1 cellular context compared by ENCODE assay signal in the genomic region with DNA sequence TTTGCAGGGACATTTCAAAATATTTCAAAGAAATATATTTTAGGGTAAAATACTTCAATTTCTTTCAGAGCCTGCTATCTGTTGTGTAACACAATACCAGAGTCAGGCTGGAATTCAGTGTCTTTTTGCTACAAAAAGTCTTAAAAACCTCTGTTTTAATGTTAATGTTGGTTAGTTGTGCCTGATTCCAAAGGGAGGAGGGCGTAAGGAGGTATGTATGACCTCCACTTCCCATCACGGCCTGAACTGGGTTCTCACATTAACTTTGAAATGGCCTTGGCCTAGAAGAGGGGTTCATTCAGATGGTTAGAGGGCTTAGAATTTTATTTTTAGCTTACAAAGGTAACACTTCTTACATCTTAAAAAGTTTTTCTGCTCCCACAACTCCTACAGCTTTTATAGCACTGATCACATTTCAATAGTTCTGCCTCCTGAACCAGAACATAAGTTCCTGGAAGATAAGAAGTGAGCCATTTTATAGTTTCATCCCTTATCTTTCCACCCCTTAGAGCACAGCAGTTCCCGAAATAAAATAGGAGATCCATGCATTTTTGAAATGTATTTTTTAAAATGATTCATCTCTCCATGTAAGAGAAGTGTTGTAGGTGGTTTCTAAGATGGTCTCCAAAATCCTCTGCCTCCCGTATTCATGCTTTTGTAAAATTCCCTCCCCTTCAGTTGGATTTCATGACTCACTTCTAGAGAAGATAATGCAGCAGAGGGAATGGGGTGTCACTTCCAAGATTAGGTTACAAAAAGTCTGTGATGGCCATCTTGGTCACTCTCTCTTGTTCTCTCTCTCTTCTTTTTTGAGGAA.
TF ChIP-seq lines count a peak whose summit lies in the region.

No MANE protein-coding gene starts in this region.

TF ChIP-seq in K562, 482 proteins besides CTCF, POLR2A, EP300 and RAD21 (continued from another document and continues in another):
- TF ChIP-seq, protein P1, sequence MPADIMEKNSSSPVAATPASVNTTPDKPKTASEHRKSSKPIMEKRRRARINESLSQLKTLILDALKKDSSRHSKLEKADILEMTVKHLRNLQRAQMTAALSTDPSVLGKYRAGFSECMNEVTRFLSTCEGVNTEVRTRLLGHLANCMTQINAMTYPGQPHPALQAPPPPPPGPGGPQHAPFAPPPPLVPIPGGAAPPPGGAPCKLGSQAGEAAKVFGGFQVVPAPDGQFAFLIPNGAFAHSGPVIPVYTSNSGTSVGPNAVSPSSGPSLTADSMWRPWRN (IDR thresholded peaks at IDR 0.05; ENCODE audit: low read depth): no peak
- TF ChIP-seq SMARCC2 (IDR thresholded peaks at IDR 0.05; ENCODE audit: low read depth): peak; percentile 75
- TF ChIP-seq NCOA1 (IDR thresholded peaks at IDR 0.05; ENCODE audit: low read depth): no peak
- no peak for TF ChIP-seq ZEB2 (IDR thresholded peaks at IDR 0.05)
- TF ChIP-seq PHF21A (IDR thresholded peaks at IDR 0.05; ENCODE audit: borderline replicate concordance, low read depth): no peak
- TF ChIP-seq MTA2 (IDR thresholded peaks at IDR 0.05; ENCODE audit: low read depth): 0 out of 2 replicates have a peak, but pooled peaks have one; percentile 29
- TF ChIP-seq, protein P2, sequence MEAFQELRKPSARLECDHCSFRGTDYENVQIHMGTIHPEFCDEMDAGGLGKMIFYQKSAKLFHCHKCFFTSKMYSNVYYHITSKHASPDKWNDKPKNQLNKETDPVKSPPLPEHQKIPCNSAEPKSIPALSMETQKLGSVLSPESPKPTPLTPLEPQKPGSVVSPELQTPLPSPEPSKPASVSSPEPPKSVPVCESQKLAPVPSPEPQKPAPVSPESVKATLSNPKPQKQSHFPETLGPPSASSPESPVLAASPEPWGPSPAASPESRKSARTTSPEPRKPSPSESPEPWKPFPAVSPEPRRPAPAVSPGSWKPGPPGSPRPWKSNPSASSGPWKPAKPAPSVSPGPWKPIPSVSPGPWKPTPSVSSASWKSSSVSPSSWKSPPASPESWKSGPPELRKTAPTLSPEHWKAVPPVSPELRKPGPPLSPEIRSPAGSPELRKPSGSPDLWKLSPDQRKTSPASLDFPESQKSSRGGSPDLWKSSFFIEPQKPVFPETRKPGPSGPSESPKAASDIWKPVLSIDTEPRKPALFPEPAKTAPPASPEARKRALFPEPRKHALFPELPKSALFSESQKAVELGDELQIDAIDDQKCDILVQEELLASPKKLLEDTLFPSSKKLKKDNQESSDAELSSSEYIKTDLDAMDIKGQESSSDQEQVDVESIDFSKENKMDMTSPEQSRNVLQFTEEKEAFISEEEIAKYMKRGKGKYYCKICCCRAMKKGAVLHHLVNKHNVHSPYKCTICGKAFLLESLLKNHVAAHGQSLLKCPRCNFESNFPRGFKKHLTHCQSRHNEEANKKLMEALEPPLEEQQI (IDR thresholded peaks at IDR 0.05): peak; percentile 72
- no peak for TF ChIP-seq HNRNPK (IDR thresholded peaks at IDR 0.05; ENCODE audit: low read depth, low read length, poor library complexity, severe bottlenecking)
- no peak for TF ChIP-seq ZC3H11A (IDR thresholded peaks at IDR 0.05; ENCODE audit: low read depth, low read length)
- no peak for TF ChIP-seq ERF (CRISPR knock-in tag; IDR thresholded peaks at IDR 0.05)
- TF ChIP-seq CBX3 (IDR thresholded peaks at IDR 0.05; ENCODE audit: borderline replicate concordance in 1 of 2, low read length in 2 of 2): peak in 1 of 2 experiments; percentile 40; a peak in 1 of 3 replicates
- TF ChIP-seq, protein P3, sequence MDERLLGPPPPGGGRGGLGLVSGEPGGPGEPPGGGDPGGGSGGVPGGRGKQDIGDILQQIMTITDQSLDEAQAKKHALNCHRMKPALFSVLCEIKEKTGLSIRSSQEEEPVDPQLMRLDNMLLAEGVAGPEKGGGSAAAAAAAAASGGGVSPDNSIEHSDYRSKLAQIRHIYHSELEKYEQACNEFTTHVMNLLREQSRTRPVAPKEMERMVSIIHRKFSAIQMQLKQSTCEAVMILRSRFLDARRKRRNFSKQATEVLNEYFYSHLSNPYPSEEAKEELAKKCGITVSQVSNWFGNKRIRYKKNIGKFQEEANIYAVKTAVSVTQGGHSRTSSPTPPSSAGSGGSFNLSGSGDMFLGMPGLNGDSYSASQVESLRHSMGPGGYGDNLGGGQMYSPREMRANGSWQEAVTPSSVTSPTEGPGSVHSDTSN (CRISPR knock-in tag; IDR thresholded peaks at IDR 0.05; ENCODE audit: low read depth): no peak
- TF ChIP-seq, protein P3 (tag; conservative IDR thresholded peaks at IDR 0.05; ENCODE audit: low read depth): 0 out of 2 replicates have a peak, but pooled peaks have one; percentile 4
- TF ChIP-seq ZNF431 (CRISPR knock-in tag; IDR thresholded peaks at IDR 0.05): no peak
- TF ChIP-seq, protein P4, sequence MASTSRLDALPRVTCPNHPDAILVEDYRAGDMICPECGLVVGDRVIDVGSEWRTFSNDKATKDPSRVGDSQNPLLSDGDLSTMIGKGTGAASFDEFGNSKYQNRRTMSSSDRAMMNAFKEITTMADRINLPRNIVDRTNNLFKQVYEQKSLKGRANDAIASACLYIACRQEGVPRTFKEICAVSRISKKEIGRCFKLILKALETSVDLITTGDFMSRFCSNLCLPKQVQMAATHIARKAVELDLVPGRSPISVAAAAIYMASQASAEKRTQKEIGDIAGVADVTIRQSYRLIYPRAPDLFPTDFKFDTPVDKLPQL (IDR thresholded peaks at IDR 0.05; ENCODE audit: extremely low read depth, insufficient read length): no peak
- peak; percentile 47; the same call in 1 of the 2 replicates for TF ChIP-seq TEAD4 (IDR thresholded peaks at IDR 0.05; ENCODE audit: low read length)
- TF ChIP-seq TEAD4 (CRISPR knock-in tag; IDR thresholded peaks at IDR 0.05; ENCODE audit: borderline replicate concordance): no peak
- TF ChIP-seq TRIM24 (IDR thresholded peaks at IDR 0.05): peak; percentile 18 to 43; a peak in 2 of 4 replicates
- no peak for TF ChIP-seq TCFL5 (CRISPR knock-in tag; conservative IDR thresholded peaks at IDR 0.05)
- no peak for TF ChIP-seq BACH1 (tag; IDR thresholded peaks at IDR 0.05)
- no peak for TF ChIP-seq ZNF695 (CRISPR knock-in tag; IDR thresholded peaks at IDR 0.05)
- TF ChIP-seq BMI1 (IDR thresholded peaks at IDR 0.05; ENCODE audit: low read length): no peak
- TF ChIP-seq, protein P5, sequence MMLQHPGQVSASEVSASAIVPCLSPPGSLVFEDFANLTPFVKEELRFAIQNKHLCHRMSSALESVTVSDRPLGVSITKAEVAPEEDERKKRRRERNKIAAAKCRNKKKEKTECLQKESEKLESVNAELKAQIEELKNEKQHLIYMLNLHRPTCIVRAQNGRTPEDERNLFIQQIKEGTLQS (IDR thresholded peaks at IDR 0.05): peak; percentile 68
- TF ChIP-seq, protein P5 (CRISPR knock-in tag; conservative IDR thresholded peaks at IDR 0.05): no peak
- no peak for TF ChIP-seq MXI1 (IDR thresholded peaks at IDR 0.05; ENCODE audit: low read depth, low read length)
- TF ChIP-seq, protein P6, sequence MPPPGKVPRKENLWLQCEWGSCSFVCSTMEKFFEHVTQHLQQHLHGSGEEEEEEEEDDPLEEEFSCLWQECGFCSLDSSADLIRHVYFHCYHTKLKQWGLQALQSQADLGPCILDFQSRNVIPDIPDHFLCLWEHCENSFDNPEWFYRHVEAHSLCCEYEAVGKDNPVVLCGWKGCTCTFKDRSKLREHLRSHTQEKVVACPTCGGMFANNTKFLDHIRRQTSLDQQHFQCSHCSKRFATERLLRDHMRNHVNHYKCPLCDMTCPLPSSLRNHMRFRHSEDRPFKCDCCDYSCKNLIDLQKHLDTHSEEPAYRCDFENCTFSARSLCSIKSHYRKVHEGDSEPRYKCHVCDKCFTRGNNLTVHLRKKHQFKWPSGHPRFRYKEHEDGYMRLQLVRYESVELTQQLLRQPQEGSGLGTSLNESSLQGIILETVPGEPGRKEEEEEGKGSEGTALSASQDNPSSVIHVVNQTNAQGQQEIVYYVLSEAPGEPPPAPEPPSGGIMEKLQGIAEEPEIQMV (tag; conservative IDR thresholded peaks at IDR 0.05; ENCODE audit: low read depth): no peak
- TF ChIP-seq, protein P7, sequence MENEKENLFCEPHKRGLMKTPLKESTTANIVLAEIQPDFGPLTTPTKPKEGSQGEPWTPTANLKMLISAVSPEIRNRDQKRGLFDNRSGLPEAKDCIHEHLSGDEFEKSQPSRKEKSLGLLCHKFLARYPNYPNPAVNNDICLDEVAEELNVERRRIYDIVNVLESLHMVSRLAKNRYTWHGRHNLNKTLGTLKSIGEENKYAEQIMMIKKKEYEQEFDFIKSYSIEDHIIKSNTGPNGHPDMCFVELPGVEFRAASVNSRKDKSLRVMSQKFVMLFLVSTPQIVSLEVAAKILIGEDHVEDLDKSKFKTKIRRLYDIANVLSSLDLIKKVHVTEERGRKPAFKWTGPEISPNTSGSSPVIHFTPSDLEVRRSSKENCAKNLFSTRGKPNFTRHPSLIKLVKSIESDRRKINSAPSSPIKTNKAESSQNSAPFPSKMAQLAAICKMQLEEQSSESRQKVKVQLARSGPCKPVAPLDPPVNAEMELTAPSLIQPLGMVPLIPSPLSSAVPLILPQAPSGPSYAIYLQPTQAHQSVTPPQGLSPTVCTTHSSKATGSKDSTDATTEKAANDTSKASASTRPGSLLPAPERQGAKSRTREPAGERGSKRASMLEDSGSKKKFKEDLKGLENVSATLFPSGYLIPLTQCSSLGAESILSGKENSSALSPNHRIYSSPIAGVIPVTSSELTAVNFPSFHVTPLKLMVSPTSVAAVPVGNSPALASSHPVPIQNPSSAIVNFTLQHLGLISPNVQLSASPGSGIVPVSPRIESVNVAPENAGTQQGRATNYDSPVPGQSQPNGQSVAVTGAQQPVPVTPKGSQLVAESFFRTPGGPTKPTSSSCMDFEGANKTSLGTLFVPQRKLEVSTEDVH (IDR thresholded peaks at IDR 0.05; ENCODE audit: low read depth, partially characterized antibody): no peak
- peak; percentile 76 for TF ChIP-seq SMARCE1 (IDR thresholded peaks at IDR 0.05)
- no peak for TF ChIP-seq ZBTB8A (IDR thresholded peaks at IDR 0.05; ENCODE audit: partially characterized antibody)
- peak; percentile 72 for TF ChIP-seq JUND (IDR thresholded peaks at IDR 0.05; ENCODE audit: borderline replicate concordance, low read depth, low read length)
- TF ChIP-seq JUND (tag; IDR thresholded peaks at IDR 0.05; ENCODE audit: borderline replicate concordance, low read depth, low read length): peak; percentile 67; the same call in 1 of the 3 replicates
- no peak for TF ChIP-seq SMAD1 (IDR thresholded peaks at IDR 0.05; ENCODE audit: low read depth, low read length, partially characterized antibody)
- TF ChIP-seq, protein P8, sequence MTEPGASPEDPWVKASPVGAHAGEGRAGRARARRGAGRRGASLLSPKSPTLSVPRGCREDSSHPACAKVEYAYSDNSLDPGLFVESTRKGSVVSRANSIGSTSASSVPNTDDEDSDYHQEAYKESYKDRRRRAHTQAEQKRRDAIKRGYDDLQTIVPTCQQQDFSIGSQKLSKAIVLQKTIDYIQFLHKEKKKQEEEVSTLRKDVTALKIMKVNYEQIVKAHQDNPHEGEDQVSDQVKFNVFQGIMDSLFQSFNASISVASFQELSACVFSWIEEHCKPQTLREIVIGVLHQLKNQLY (CRISPR knock-in tag; conservative IDR thresholded peaks at IDR 0.05): no peak
- TF ChIP-seq, protein P9, sequence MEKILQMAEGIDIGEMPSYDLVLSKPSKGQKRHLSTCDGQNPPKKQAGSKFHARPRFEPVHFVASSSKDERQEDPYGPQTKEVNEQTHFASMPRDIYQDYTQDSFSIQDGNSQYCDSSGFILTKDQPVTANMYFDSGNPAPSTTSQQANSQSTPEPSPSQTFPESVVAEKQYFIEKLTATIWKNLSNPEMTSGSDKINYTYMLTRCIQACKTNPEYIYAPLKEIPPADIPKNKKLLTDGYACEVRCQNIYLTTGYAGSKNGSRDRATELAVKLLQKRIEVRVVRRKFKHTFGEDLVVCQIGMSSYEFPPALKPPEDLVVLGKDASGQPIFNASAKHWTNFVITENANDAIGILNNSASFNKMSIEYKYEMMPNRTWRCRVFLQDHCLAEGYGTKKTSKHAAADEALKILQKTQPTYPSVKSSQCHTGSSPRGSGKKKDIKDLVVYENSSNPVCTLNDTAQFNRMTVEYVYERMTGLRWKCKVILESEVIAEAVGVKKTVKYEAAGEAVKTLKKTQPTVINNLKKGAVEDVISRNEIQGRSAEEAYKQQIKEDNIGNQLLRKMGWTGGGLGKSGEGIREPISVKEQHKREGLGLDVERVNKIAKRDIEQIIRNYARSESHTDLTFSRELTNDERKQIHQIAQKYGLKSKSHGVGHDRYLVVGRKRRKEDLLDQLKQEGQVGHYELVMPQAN (IDR thresholded peaks at IDR 0.05; ENCODE audit: borderline replicate concordance): no peak
- TF ChIP-seq, protein P10, sequence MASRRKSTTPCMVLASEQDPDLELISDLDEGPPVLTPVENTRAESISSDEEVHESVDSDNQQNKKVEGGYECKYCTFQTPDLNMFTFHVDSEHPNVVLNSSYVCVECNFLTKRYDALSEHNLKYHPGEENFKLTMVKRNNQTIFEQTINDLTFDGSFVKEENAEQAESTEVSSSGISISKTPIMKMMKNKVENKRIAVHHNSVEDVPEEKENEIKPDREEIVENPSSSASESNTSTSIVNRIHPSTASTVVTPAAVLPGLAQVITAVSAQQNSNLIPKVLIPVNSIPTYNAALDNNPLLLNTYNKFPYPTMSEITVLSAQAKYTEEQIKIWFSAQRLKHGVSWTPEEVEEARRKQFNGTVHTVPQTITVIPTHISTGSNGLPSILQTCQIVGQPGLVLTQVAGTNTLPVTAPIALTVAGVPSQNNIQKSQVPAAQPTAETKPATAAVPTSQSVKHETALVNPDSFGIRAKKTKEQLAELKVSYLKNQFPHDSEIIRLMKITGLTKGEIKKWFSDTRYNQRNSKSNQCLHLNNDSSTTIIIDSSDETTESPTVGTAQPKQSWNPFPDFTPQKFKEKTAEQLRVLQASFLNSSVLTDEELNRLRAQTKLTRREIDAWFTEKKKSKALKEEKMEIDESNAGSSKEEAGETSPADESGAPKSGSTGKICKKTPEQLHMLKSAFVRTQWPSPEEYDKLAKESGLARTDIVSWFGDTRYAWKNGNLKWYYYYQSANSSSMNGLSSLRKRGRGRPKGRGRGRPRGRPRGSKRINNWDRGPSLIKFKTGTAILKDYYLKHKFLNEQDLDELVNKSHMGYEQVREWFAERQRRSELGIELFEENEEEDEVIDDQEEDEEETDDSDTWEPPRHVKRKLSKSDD (conservative IDR thresholded peaks at IDR 0.05; ENCODE audit: low read length): no peak
- TF ChIP-seq SMAD4 (CRISPR knock-in tag; conservative IDR thresholded peaks at IDR 0.05): 0 out of 2 replicates have a peak, but pooled peaks have one; percentile 13
- no peak for TF ChIP-seq ZKSCAN1 (IDR thresholded peaks at IDR 0.05; ENCODE audit: low read depth, low read length)
